ENCODE assay signal across 9 cellular contexts in genomic region chr1:155977607-155978324, GRCh38. TPM values are rescaled to one million over a fixed set of nuclear protein-coding genes. Genes with fewer than 3 reads are reported as not detected.
A peak's percentile ranks its signal among the peaks of the same experiment; 100 is the strongest.
DNase-seq lines count a peak whose midpoint lies in the region; TF ChIP-seq lines count a peak whose summit lies in the region.
"Had no signal": no experiment of that assay in that cellular context is flagged by ENCODE, and none has a peak within 500 bp of the region (broad histone marks: within the 10 kb centered on the region; RNA-seq: fewer than 3 reads in every experiment).

No MANE protein-coding gene starts in this region.

- no peak for TF ChIP-seq EP300 in neural cell (conservative IDR thresholded peaks at IDR 0.05; ENCODE audit: poor library complexity, severe bottlenecking)

- DNase-seq in Karpas-422 (peak; percentile 63), erythroblast (lab: John Stamatoyannopoulos, UW) (peak; percentile 58 to 74), T1000 (lab: John Stamatoyannopoulos, UW) (no peak), NCI-H187 treated with DMSO at 0.1 percent for 48 hours (lab: John Stamatoyannopoulos, UW) (no peak)
- peak; percentile 79 for DNase-seq in activated CD8-positive, alpha-beta memory T cell treated with anti-CD3 and anti-CD28 coated beads, Interleukin-2, amount 50 U/mL, for 4 hours

- H3K9me2 ChIP-seq in DOHH2 (replicated peaks; ENCODE audit: control insufficient read depth, low read length): no peaks in the 10 kb centered on the region
- no peaks in the 10 kb centered on the region for H3K9me2 ChIP-seq in Karpas-422 (replicated peaks; ENCODE audit: insufficient read depth, low read length)
- H3K9me2 ChIP-seq in neural cell (ENCODE audit: insufficient read depth, low read length): no peaks in the 10 kb centered on the region

- no peaks in the 10 kb centered on the region for H3K27me3 ChIP-seq in DOHH2 (ENCODE audit: control insufficient read depth, low read length)
- no peaks in the 10 kb centered on the region for H3K27me3 ChIP-seq in Karpas-422 (ENCODE audit: low read length)
- H3K27me3 ChIP-seq in neural cell (ENCODE audit: insufficient read depth, low read depth, low read length): no peaks in the 10 kb centered on the region
- no peaks in the 10 kb centered on the region for H3K27me3 ChIP-seq in subcutaneous abdominal adipose tissue (ENCODE audit: control insufficient read depth in 5 of 5, insufficient read depth in 4 of 5, low read length in 5 of 5)

- H3K4me3 ChIP-seq in DOHH2 (ENCODE audit: low read length) (peak overlapping the region; percentile 81), Karpas-422 (ENCODE audit: low read length) (peak overlapping the region; percentile 91), neural cell (ENCODE audit: low read length) (peak overlapping the region; percentile 99), subcutaneous abdominal adipose tissue (ENCODE audit: low read depth in 1 of 5, low read length in 5 of 5) (peak overlapping the region; percentile 77 to 98 (median 88))

- H3F3A ChIP-seq in DOHH2 (ENCODE audit: control insufficient read depth, insufficient read depth) (peaks cover 20% of the 10 kb centered on the region), neural cell (ENCODE audit: insufficient read depth, low read length, poor library complexity, severe bottlenecking) (peaks cover 6% of the 10 kb centered on the region)

- H3K27ac ChIP-seq in DOHH2 (ENCODE audit: low read depth, low read length): peak overlapping the region; percentile 89
- H3K27ac ChIP-seq in Karpas-422 (ENCODE audit: low read length): peak overlapping the region; percentile 96
- peak overlapping the region; percentile 100 for H3K27ac ChIP-seq in neural cell (ENCODE audit: low read length)
- peak overlapping the region; percentile 99 for H3K27ac ChIP-seq in subcutaneous abdominal adipose tissue (ENCODE audit: low read depth, low read length)

- no peak for TF ChIP-seq CTCF in DOHH2 (IDR thresholded peaks at IDR 0.05; ENCODE audit: low read depth, low read length, poor library complexity, severe bottlenecking)
- no peak for TF ChIP-seq CTCF in neural cell (IDR thresholded peaks at IDR 0.05; ENCODE audit: poor library complexity, severe bottlenecking)

- peaks cover 55% of the 10 kb centered on the region for H3K36me3 ChIP-seq in DOHH2 (ENCODE audit: control insufficient read depth, low read length)
- peaks cover 12% of the 10 kb centered on the region for H3K36me3 ChIP-seq in Karpas-422 (ENCODE audit: insufficient read depth, low read length)
- no peaks in the 10 kb centered on the region for H3K36me3 ChIP-seq in neural cell (ENCODE audit: insufficient read depth, low read length)
- H3K36me3 ChIP-seq in subcutaneous abdominal adipose tissue (ENCODE audit: control insufficient read depth in 5 of 5, insufficient read depth in 5 of 5, low read length in 5 of 5): peaks cover 0 to 4% (median 2%) of the 10 kb centered on the region in 5 donors

- H2AFZ ChIP-seq in Karpas-422 (ENCODE audit: low read length): no peak overlapping the region
- peak overlapping the region; percentile 66 for H2AFZ ChIP-seq in neural cell (ENCODE audit: low read depth, low read length)

- TF ChIP-seq POLR2A in erythroblast (IDR thresholded peaks at IDR 0.05; ENCODE audit: low read length): no peak

- H3K9me3 ChIP-seq in DOHH2 (ENCODE audit: control insufficient read depth, insufficient read depth, low read length): no peaks in the 10 kb centered on the region
- H3K9me3 ChIP-seq in Karpas-422 (ENCODE audit: low read length): no peaks in the 10 kb centered on the region
- no peaks in the 10 kb centered on the region for H3K9me3 ChIP-seq in neural cell (ENCODE audit: low read length)
- H3K9me3 ChIP-seq in subcutaneous abdominal adipose tissue (ENCODE audit: control insufficient read depth in 5 of 5, low read length in 5 of 5): no peaks in the 10 kb centered on the region

- H3K9ac ChIP-seq in Karpas-422 (ENCODE audit: low read length) (peak overlapping the region; percentile 97), neural cell (ENCODE audit: low read length) (peak overlapping the region; percentile 99), subcutaneous abdominal adipose tissue (ENCODE audit: low read length in 5 of 5) (peak overlapping the region; percentile 86 to 97 (median 92))

- H4K20me1 ChIP-seq in DOHH2 (ENCODE audit: control insufficient read depth, insufficient read depth, low read depth, low read length) (peaks cover 21% of the 10 kb centered on the region), Karpas-422 (ENCODE audit: insufficient read depth, low read depth, low read length) (peaks cover 42% of the 10 kb centered on the region), neural cell (ENCODE audit: insufficient read depth) (no peaks in the 10 kb centered on the region)

- H3K4me2 ChIP-seq in DOHH2 (ENCODE audit: low read length): peak overlapping the region; percentile 99
- peak overlapping the region; percentile 89 for H3K4me2 ChIP-seq in Karpas-422 (ENCODE audit: low read depth, low read length, poor library complexity, severe bottlenecking)
- H3K4me2 ChIP-seq in neural cell (ENCODE audit: low read length): peak overlapping the region; percentile 100

- H3K4me1 ChIP-seq in DOHH2 (ENCODE audit: control insufficient read depth, low read length): peaks cover 85% of the 10 kb centered on the region
- peaks cover 85% of the 10 kb centered on the region for H3K4me1 ChIP-seq in Karpas-422 (ENCODE audit: low read length)
- peaks cover 41 to 95% (median 88%) of the 10 kb centered on the region in 5 donors for H3K4me1 ChIP-seq in subcutaneous abdominal adipose tissue (ENCODE audit: control insufficient read depth in 5 of 5, insufficient read depth in 5 of 5, low read length in 5 of 5)

- no peak for TF ChIP-seq RAD21 in neural cell (conservative IDR thresholded peaks at IDR 0.05)

- H3K79me2 ChIP-seq in DOHH2 (ENCODE audit: control insufficient read depth, low read length) (peaks cover 87% of the 10 kb centered on the region), Karpas-422 (ENCODE audit: low read length) (peaks cover 90% of the 10 kb centered on the region), neural cell (replicated peaks; ENCODE audit: insufficient read depth, low read length) (peaks cover 61% of the 10 kb centered on the region)

TF ChIP-seq in neural cell, 6 proteins besides CTCF, POLR2A, EP300 and RAD21:
- no peak for TF ChIP-seq EZH2 (IDR thresholded peaks at IDR 0.05; ENCODE audit: borderline replicate concordance, insufficient read depth, low read length, poor library complexity, severe bottlenecking)
- TF ChIP-seq POLR2AphosphoS5 (IDR thresholded peaks at IDR 0.05): peak; percentile 49
- no peak for TF ChIP-seq SMC3 (conservative IDR thresholded peaks at IDR 0.05; ENCODE audit: poor library complexity)
- no peak for TF ChIP-seq MXI1 (conservative IDR thresholded peaks at IDR 0.05; ENCODE audit: poor library complexity, severe bottlenecking)
- peak; percentile 77 for TF ChIP-seq REST (IDR thresholded peaks at IDR 0.05; ENCODE audit: borderline replicate concordance)
- TF ChIP-seq TAF1 (IDR thresholded peaks at IDR 0.05; ENCODE audit: low read depth): peak; percentile 47

RNA-seq across cellular contexts. Expression of gene ARHGEF2, which starts 0.6 kb away (rescaled TPM):
- 85.1 and 207 TPM in 2 replicates for total RNA-seq in Karpas-422 (2014; rRNA removed; shearing (Covaris generic); ENCODE audit: low replicate concordance)
- polyA plus RNA-seq in neural cell: 45.1 and 59.6 TPM in 2 replicates
- polyA minus RNA-seq in neural cell: 92.6 and 98.1 TPM in 2 replicates

RNA-seq across cellular contexts. Expression of gene RXFP4, which starts 36.3 kb away (rescaled TPM):
- total RNA-seq in Karpas-422 (2014; rRNA removed; shearing (Covaris generic); ENCODE audit: low replicate concordance): not detected in 2 replicates
- polyA plus RNA-seq in neural cell: not detected in 2 replicates
- polyA minus RNA-seq in neural cell: not detected in 2 replicates
- total RNA-seq: SK-MEL-5 had no signal

RNA-seq across cellular contexts. Expression of gene SSR2, which starts 43.0 kb away (rescaled TPM):
- 145 and 205 TPM in 2 replicates for total RNA-seq in Karpas-422 (2014; rRNA removed; shearing (Covaris generic); ENCODE audit: low replicate concordance)
- polyA plus RNA-seq in neural cell: 440 and 473 TPM in 2 replicates
- polyA minus RNA-seq in neural cell: 192 and 213 TPM in 2 replicates

RNA-seq across cellular contexts. Expression of gene KHDC4, which starts 43.6 kb away (rescaled TPM):
- 42.7 and 63.2 TPM in 2 replicates for total RNA-seq in Karpas-422 (2014; rRNA removed; shearing (Covaris generic); ENCODE audit: low replicate concordance)
- polyA plus RNA-seq in neural cell: 84.8 and 97.1 TPM in 2 replicates
- 48.5 and 63.7 TPM in 2 replicates for polyA minus RNA-seq in neural cell

Comparison
In these comparisons a context has a peak if more than half of its experiments do, and no peak if none do; other contexts are left out.
1. DNase-seq: peak in Karpas-422 (single experiment), activated CD8-positive, alpha-beta memory T cell treated with anti-CD3 and anti-CD28 coated beads, Interleukin-2, amount 50 U/mL, for 4 hours (single experiment) and erythroblast (2 of 2); none in T1000 (single experiment) and NCI-H187 treated with DMSO at 0.1 percent for 48 hours (single experiment).
2. Peak in every context shown above with its lines, with median percentiles within 50 percentile points of each other: H3K27ac ChIP-seq, H3K4me2 ChIP-seq, H3K4me3 ChIP-seq and H3K9ac ChIP-seq.